Comparison of ENCODE assay signal across 1 cellular context in genomic region chr22:37526376-37526775, GRCh38.
TF ChIP-seq lines count a peak whose summit lies in the region.

No MANE protein-coding gene starts in this region.

TF ChIP-seq in H1, 55 proteins besides CTCF, POLR2A, EP300 and RAD21:
- TF ChIP-seq SRF (IDR thresholded peaks at IDR 0.05; ENCODE audit: low read depth, low read length), result no peak
- TF ChIP-seq MAX (IDR thresholded peaks at IDR 0.05), result no peak
- TF ChIP-seq SAP30 (IDR thresholded peaks at IDR 0.05; ENCODE audit: insufficient read depth, insufficient replicate concordance, low read length), result no peak
- TF ChIP-seq JUND (IDR thresholded peaks at IDR 0.05; ENCODE audit: low read length), result no peak
- TF ChIP-seq POLR2AphosphoS5 (IDR thresholded peaks at IDR 0.05; ENCODE audit: low read depth, low read length), result no peak
- no peak for TF ChIP-seq BCL11A (IDR thresholded peaks at IDR 0.05; ENCODE audit: low read depth in 2 of 2, low read length in 2 of 2)
- TF ChIP-seq SP1 (IDR thresholded peaks at IDR 0.05; ENCODE audit: low read depth, low read length), result no peak
- no peak for TF ChIP-seq GTF2F1 (IDR thresholded peaks at IDR 0.05; ENCODE audit: borderline replicate concordance, low read depth, low read length)
- no peak for TF ChIP-seq HDAC6 (IDR thresholded peaks at IDR 0.05; ENCODE audit: low read depth, low read length)
- no peak for TF ChIP-seq CBX8 (IDR thresholded peaks at IDR 0.05; ENCODE audit: borderline replicate concordance, low read depth, low read length)
- TF ChIP-seq CHD1 (IDR thresholded peaks at IDR 0.05; ENCODE audit: low read depth, low read length), result no peak
- no peak for TF ChIP-seq SIN3A (conservative IDR thresholded peaks at IDR 0.05 in 1 of 2, IDR thresholded peaks at IDR 0.05 in 1 of 2; ENCODE audit: low read depth in 1 of 2, low read length in 2 of 2)
- no peak for TF ChIP-seq EGR1 (IDR thresholded peaks at IDR 0.05; ENCODE audit: borderline replicate concordance, low read depth, low read length)
- TF ChIP-seq SUZ12 (IDR thresholded peaks at IDR 0.05; ENCODE audit: low read length), result no peak
- TF ChIP-seq ATF3 (IDR thresholded peaks at IDR 0.05; ENCODE audit: insufficient read depth, low read depth, low read length), result no peak
- TF ChIP-seq SIX5 (IDR thresholded peaks at IDR 0.05; ENCODE audit: low read depth, low read length), result no peak
- TF ChIP-seq RFX5 (IDR thresholded peaks at IDR 0.05; ENCODE audit: borderline replicate concordance, low read depth, low read length), result no peak
